In genomic region chr1:23169219-23169575, GRCh38 we compare ENCODE assay signal across 1 cellular context.
TF ChIP-seq lines count a peak whose summit lies in the region.

No MANE protein-coding gene starts in this region.

TF ChIP-seq in endothelial cell of umbilical vein, 7 proteins besides CTCF, POLR2A, EP300 and RAD21 (continued from another document):
- TF ChIP-seq EZH2 (IDR thresholded peaks at IDR 0.05; ENCODE audit: borderline replicate concordance, low read depth, low read length, severe bottlenecking) (no peak), MYC (IDR thresholded peaks at IDR 0.05; ENCODE audit: low read depth, low read length) (no peak), JUN (IDR thresholded peaks at IDR 0.05; ENCODE audit: borderline replicate concordance, insufficient read depth, insufficient read length, low read depth) (no peak)
- TF ChIP-seq, protein P1, sequence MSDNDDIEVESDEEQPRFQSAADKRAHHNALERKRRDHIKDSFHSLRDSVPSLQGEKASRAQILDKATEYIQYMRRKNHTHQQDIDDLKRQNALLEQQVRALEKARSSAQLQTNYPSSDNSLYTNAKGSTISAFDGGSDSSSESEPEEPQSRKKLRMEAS (IDR thresholded peaks at IDR 0.05; ENCODE audit: insufficient read depth, insufficient read length), result no peak
